14 cellular contexts compared by ENCODE assay signal in the genomic region with DNA sequence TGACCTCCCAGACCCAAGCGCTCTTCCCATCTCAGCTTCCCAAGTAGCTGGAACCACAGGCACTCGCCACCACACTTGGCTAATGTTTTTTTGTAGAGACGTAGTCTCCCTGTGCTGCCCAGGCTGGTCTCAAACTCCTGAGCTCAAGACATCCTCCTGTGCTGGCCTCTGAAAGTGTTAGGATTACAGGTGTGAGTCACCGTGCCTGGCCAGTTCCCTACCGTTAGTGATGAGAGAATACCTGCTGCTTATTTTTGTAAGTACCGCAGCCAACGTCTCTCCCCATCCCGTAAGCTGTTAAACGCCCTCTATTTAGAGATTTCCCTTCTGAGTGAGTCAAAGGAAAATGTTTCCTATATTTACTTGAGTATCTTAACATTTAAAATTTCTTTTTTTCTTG. TPM values are rescaled to one million over a fixed set of nuclear protein-coding genes. Genes with fewer than 3 reads are reported as not detected.
DNase-seq lines count a peak whose midpoint lies in the region; ATAC-seq and TF ChIP-seq lines count a peak whose summit lies in the region.
"Had no signal": no experiment of that assay in that cellular context is flagged by ENCODE, and none has a peak within 500 bp of the region (broad histone marks: within the 10 kb centered on the region; RNA-seq: fewer than 3 reads in every experiment).

No MANE protein-coding gene starts in this region.

- no peak for TF ChIP-seq CTCF in PC-9 (conservative IDR thresholded peaks at IDR 0.05)
- TF ChIP-seq CTCF in left lung (IDR thresholded peaks at IDR 0.05): no peak
- TF ChIP-seq CTCF in foreskin keratinocyte (conservative IDR thresholded peaks at IDR 0.05): no peak

- no peak overlapping the region for H2AFZ ChIP-seq in PC-9

- peak overlapping the region; percentile 37; the same call in 1 of the 2 replicates for H3K27ac ChIP-seq in PC-9
- peak overlapping the region in 1 of 2 donors; percentile 24 for H3K27ac ChIP-seq in left lung
- H3K27ac ChIP-seq in stomach smooth muscle (ENCODE audit: low read length): peak overlapping the region; percentile 7
- no peak overlapping the region for H3K27ac ChIP-seq in foreskin keratinocyte

- ATAC-seq in left lung (peak; percentile 43), foreskin keratinocyte (no peak), GM18870 (IDR thresholded peaks at IDR 0.05; ENCODE audit: unreplicated experiment) (no peak)

- no peaks in the 10 kb centered on the region for H3K9me3 ChIP-seq in PC-9 (ENCODE audit: insufficient read depth, low read depth)
- no peaks in the 10 kb centered on the region for H3K9me3 ChIP-seq in left lung
- H3K9me3 ChIP-seq in stomach smooth muscle (ENCODE audit: control insufficient read depth in 2 of 2, low read length in 2 of 2): no peaks in the 10 kb centered on the region

- no peaks in the 10 kb centered on the region for H4K20me1 ChIP-seq in PC-9 (ENCODE audit: insufficient read depth)

- intact Hi-C loops in PC-9 (cut with micrococcal nuclease; ENCODE audit: unreplicated experiment) (no loop called here), left lung (cut with DNase I) (no loop called here)

- no TSS peak for BruUV-seq in PC-9 (replicated peaks; lab: Mats Ljungman, UMichigan)

- H3K4me2 ChIP-seq in PC-9: no peak overlapping the region

- no peaks in the 10 kb centered on the region for H3K27me3 ChIP-seq in PC-9 (ENCODE audit: insufficient read depth, low read depth)
- no peaks in the 10 kb centered on the region for H3K27me3 ChIP-seq in left lung
- no peaks in the 10 kb centered on the region for H3K27me3 ChIP-seq in stomach smooth muscle (ENCODE audit: control insufficient read depth in 1 of 2, insufficient read depth in 2 of 2, low read length in 2 of 2)
- H3K27me3 ChIP-seq in foreskin keratinocyte: no peaks in the 10 kb centered on the region

- peaks cover 11% of the 10 kb centered on the region; the same call in 1 of the 2 replicates for H3F3A ChIP-seq in PC-9 (ENCODE audit: insufficient read depth, low read depth)

- no peaks in the 10 kb centered on the region for H3K9me2 ChIP-seq in PC-9 (ENCODE audit: insufficient read depth)

- no peaks in the 10 kb centered on the region for H3K79me2 ChIP-seq in PC-9 (ENCODE audit: low read depth)

- CTCF ChIA-PET in PC-9 (lab: Charles Lee): no interaction called here

- H3K4me1 ChIP-seq in PC-9 (replicated peaks; ENCODE audit: insufficient read depth): peaks cover 19% of the 10 kb centered on the region
- peaks cover 0 to 18% of the 10 kb centered on the region in 2 donors for H3K4me1 ChIP-seq in left lung
- H3K4me1 ChIP-seq in stomach smooth muscle (ENCODE audit: control insufficient read depth, insufficient read depth, low read length): peaks cover 34% of the 10 kb centered on the region
- H3K4me1 ChIP-seq in foreskin keratinocyte: peaks cover 12% of the 10 kb centered on the region

- POLR2A ChIA-PET in PC-9 (lab: Charles Lee; ENCODE audit: unreplicated experiment): no interaction called here

- H3K36me3 ChIP-seq in PC-9 (ENCODE audit: low read depth): no peaks in the 10 kb centered on the region
- no peaks in the 10 kb centered on the region for H3K36me3 ChIP-seq in left lung
- H3K36me3 ChIP-seq in stomach smooth muscle (ENCODE audit: control insufficient read depth in 2 of 2, insufficient read depth in 2 of 2, low read length in 2 of 2): peaks cover 45 to 51% of the 10 kb centered on the region in 2 donors

- DNase-seq in DMS53 (lab: John Stamatoyannopoulos, UW) (peak; percentile 71), PC-9 (no peak), left lung (no peak), NCI-H510A treated with DMSO at 0.1 percent for 48 hours (lab: John Stamatoyannopoulos, UW) (no peak), SW480 (ENCODE audit: low spot score) (no peak), foreskin keratinocyte (no peak)
- DNase-seq: C1 segment of cervical spinal cord, KBM-7, MM.1S, NCI-H1105, NCI-H1694 treated with DMSO at 0.1 percent for 48 hours, SHP77 had no signal

- no peak overlapping the region for H3K9ac ChIP-seq in stomach smooth muscle (ENCODE audit: low read length in 2 of 2)

- no peak overlapping the region for H3K4me3 ChIP-seq in PC-9
- H3K4me3 ChIP-seq in left lung: no peak overlapping the region
- H3K4me3 ChIP-seq in stomach smooth muscle (ENCODE audit: low read length in 2 of 2): no peak overlapping the region

RNA-seq across cellular contexts. Expression of a gene that starts 38.5 kb away (rescaled TPM):
- total RNA-seq in PC-9 (2021) (202 and 215 TPM in 2 replicates), left lung (100 to 1,000 TPM; 176 to 268 TPM), foreskin keratinocyte (256 and 304 TPM in 2 replicates)
- 366 and 431 TPM in 2 replicates for polyA plus RNA-seq in foreskin keratinocyte
